ENCODE assay signal across 13 cellular contexts in genomic region chr17:42285346-42286050, GRCh38. TPM values are rescaled to one million over a fixed set of nuclear protein-coding genes. Genes with fewer than 3 reads are reported as not detected.
DNase-seq lines count a peak whose midpoint lies in the region; ATAC-seq and TF ChIP-seq lines count a peak whose summit lies in the region.
"Had no signal": no experiment of that assay in that cellular context is flagged by ENCODE, and none has a peak within 500 bp of the region (broad histone marks: within the 10 kb centered on the region; RNA-seq: fewer than 3 reads in every experiment).

No MANE protein-coding gene starts in this region.

- H3K36me3 ChIP-seq in suprapubic skin (no peaks in the 10 kb centered on the region), tibial nerve (peaks cover 0 to 5% (median 0%) of the 10 kb centered on the region in 3 donors)
- H3K36me3 ChIP-seq: lower lobe of right lung had no signal

- no peaks in the 10 kb centered on the region for H3K27me3 Mint-ChIP-seq in activated naive CD4-positive, alpha-beta T cell treated with anti-CD3 and anti-CD28 coated beads, Interleukin-2, amount 10 ng/mL, durations not matched to agents 7 days and 5 days
- peaks cover 1 to 2% (median 2%) of the 10 kb centered on the region in 3 donors for H3K27me3 Mint-ChIP-seq in immature natural killer cell (ENCODE audit: low read depth in 3 of 3)

- H3K4me1 ChIP-seq in suprapubic skin (peaks cover 57% of the 10 kb centered on the region), tibial nerve (peaks cover 0 to 51% (median 18%) of the 10 kb centered on the region in 4 donors)

- no peak overlapping the region for H3K4me3 ChIP-seq in suprapubic skin
- H3K4me3 ChIP-seq in tibial nerve: no peak overlapping the region

- H3K27ac Mint-ChIP-seq in activated naive CD4-positive, alpha-beta T cell treated with anti-CD3 and anti-CD28 coated beads, Interleukin-2, amount 10 ng/mL, durations not matched to agents 7 days and 5 days: no peak overlapping the region
- no peak overlapping the region for H3K27ac Mint-ChIP-seq in immature natural killer cell

- H3K27me3 ChIP-seq in suprapubic skin (no peaks in the 10 kb centered on the region), tibial nerve (no peaks in the 10 kb centered on the region)

- CTCF ChIA-PET in activated naive CD4-positive, alpha-beta T cell treated with anti-CD3 and anti-CD28 coated beads, Interleukin-2, amount 10 ng/mL, durations not matched to agents 7 days and 5 days (lab: Charles Lee): interaction anchor here (2.0 kb wide), 1 partner anchor 63 kb away, joined by 9 read pairs; no protein-coding TSS in a partner anchor

- DNase-seq in activated naive CD4-positive, alpha-beta T cell treated with anti-CD3 and anti-CD28 coated beads, Interleukin-2, amount 10 ng/mL, durations not matched to agents 7 days and 5 days: no peak
- no peak for DNase-seq in activated naive CD4-positive, alpha-beta T cell treated with Interleukin-2 at 50 U/mL for 16 hours
- DNase-seq in activated CD8-positive, alpha-beta memory T cell treated with anti-CD3 and anti-CD28 coated beads, Interleukin-2, amount 50 U/mL, for 4 hours: peak; percentile 9
- DNase-seq in immature natural killer cell (no peak), suprapubic skin (ENCODE audit: low spot score in 2 of 2) (peak; percentile 37 to 45), tibial nerve (ENCODE audit: low spot score in 2 of 2) (no peak), cerebellar cortex (ENCODE audit: low spot score) (no peak)
- DNase-seq: DMS153, lower lobe of right lung, NCI-H226, occipital lobe had no signal

- TF ChIP-seq CTCF in suprapubic skin (IDR thresholded peaks at IDR 0.05): no peak
- TF ChIP-seq CTCF in tibial nerve (IDR thresholded peaks at IDR 0.05): no peak

- H3K9me3 ChIP-seq in suprapubic skin: no peaks in the 10 kb centered on the region
- H3K9me3 ChIP-seq in tibial nerve: no peaks in the 10 kb centered on the region
- H3K9me3 ChIP-seq: lower lobe of right lung had no signal

- no peaks in the 10 kb centered on the region for H3K9me3 Mint-ChIP-seq in activated naive CD4-positive, alpha-beta T cell treated with anti-CD3 and anti-CD28 coated beads, Interleukin-2, amount 10 ng/mL, durations not matched to agents 7 days and 5 days
- H3K9me3 Mint-ChIP-seq in immature natural killer cell: no peaks in the 10 kb centered on the region

- 89% methylated on average over 11 of the region's 11 CpGs for WGBS in suprapubic skin
- 91 to 95% methylated on average over 11 of the region's 11 CpGs for WGBS in tibial nerve, 2 donors

- H3K4me1 Mint-ChIP-seq in activated naive CD4-positive, alpha-beta T cell treated with anti-CD3 and anti-CD28 coated beads, Interleukin-2, amount 10 ng/mL, durations not matched to agents 7 days and 5 days: peaks cover 50% of the 10 kb centered on the region
- H3K4me1 Mint-ChIP-seq in immature natural killer cell: peaks cover 32 to 37% of the 10 kb centered on the region in 2 donors

- peaks cover 10% of the 10 kb centered on the region for H3K36me3 Mint-ChIP-seq in activated naive CD4-positive, alpha-beta T cell treated with anti-CD3 and anti-CD28 coated beads, Interleukin-2, amount 10 ng/mL, durations not matched to agents 7 days and 5 days
- H3K36me3 Mint-ChIP-seq in immature natural killer cell: no peaks in the 10 kb centered on the region

- H3K27ac ChIP-seq in suprapubic skin (no peak overlapping the region), tibial nerve (peak overlapping the region in 2 of 4 donors; percentile 97)

- TF ChIP-seq POLR2A in suprapubic skin (IDR thresholded peaks at IDR 0.05): no peak
- no peak for TF ChIP-seq POLR2A in tibial nerve (IDR thresholded peaks at IDR 0.05)

- TF ChIP-seq EP300 in suprapubic skin (IDR thresholded peaks at IDR 0.05) (no peak), tibial nerve (IDR thresholded peaks at IDR 0.05) (no peak)

- peak overlapping the region; percentile 97 for H3K4me3 Mint-ChIP-seq in activated naive CD4-positive, alpha-beta T cell treated with anti-CD3 and anti-CD28 coated beads, Interleukin-2, amount 10 ng/mL, durations not matched to agents 7 days and 5 days
- peak overlapping the region in 3 of 5 donors; percentile 6 to 41 (median 21) for H3K4me3 Mint-ChIP-seq in immature natural killer cell

- no peak for ATAC-seq in GM18861 (IDR thresholded peaks at IDR 0.05; ENCODE audit: unreplicated experiment)
- ATAC-seq: activated CD4-positive, CD25-positive, alpha-beta regulatory T cell treated with anti-CD3 and anti-CD28 coated beads, Interleukin-2, amount 50 U/mL, for 24 hours; lower lobe of right lung had no signal

RNA-seq across cellular contexts. Expression of gene STAT5A, which starts 2.8 kb away (rescaled TPM):
- polyA plus RNA-seq in immature natural killer cell: 10 to 100 TPM; 33.2 to 62.9 (median 38.2) TPM
- 10 to 100 TPM; 32.1 to 56.0 (median 45.6) TPM for total RNA-seq in suprapubic skin
- total RNA-seq in tibial nerve: 100 to 1,000 TPM in 3 of 4 donors, 10 to 100 TPM in 1; 95.2 to 150 (median 127) TPM

RNA-seq across cellular contexts. Expression of gene STAT5B, which starts 9.3 kb away (rescaled TPM):
- 10 to 100 TPM; 33.9 to 58.3 (median 37.8) TPM for polyA plus RNA-seq in immature natural killer cell
- total RNA-seq in suprapubic skin (100 to 1,000 TPM in 1 of 4 donors, 10 to 100 TPM in 3; 52.7 to 105 (median 57.6) TPM), tibial nerve (100 to 1,000 TPM in 3 of 4 donors, 10 to 100 TPM in 1; 96.8 to 117 (median 104) TPM)

Comparison
In these comparisons a context has a peak if more than half of its experiments do, and no peak if none do; other contexts are left out.
1. DNase-seq: peak in activated CD8-positive, alpha-beta memory T cell treated with anti-CD3 and anti-CD28 coated beads, Interleukin-2, amount 50 U/mL, for 4 hours (single experiment) and suprapubic skin (2 of 2); none in activated naive CD4-positive, alpha-beta T cell treated with anti-CD3 and anti-CD28 coated beads, Interleukin-2, amount 10 ng/mL, durations not matched to agents 7 days and 5 days (single experiment), activated naive CD4-positive, alpha-beta T cell treated with Interleukin-2 at 50 U/mL for 16 hours (single experiment), immature natural killer cell (0 of 3), tibial nerve (0 of 2) and cerebellar cortex (single experiment).